17 cellular contexts compared by ENCODE assay signal in genomic region chr6:32222333-32223230, GRCh38. TPM values are rescaled to one million over a fixed set of nuclear protein-coding genes. Genes with fewer than 3 reads are reported as not detected.
DNase-seq lines count a peak whose midpoint lies in the region; ATAC-seq, FAIRE-seq and TF ChIP-seq lines count a peak whose summit lies in the region.
"Had no signal": no experiment of that assay in that cellular context is flagged by ENCODE, and none has a peak within 500 bp of the region (broad histone marks: within the 10 kb centered on the region; RNA-seq: fewer than 3 reads in every experiment).

No MANE protein-coding gene starts in this region.

- H3K56ac ChIP-seq in H1 (replicated peaks; ENCODE audit: insufficient read length, low read depth, low read length) = no peak overlapping the region

- H3K4me1 Mint-ChIP-seq in naive thymus-derived CD8-positive, alpha-beta T cell = peaks cover 22 to 40% (median 25%) of the 10 kb centered on the region in 4 donors

- no peak for ATAC-seq in naive thymus-derived CD8-positive, alpha-beta T cell
- ATAC-seq in HG03095 (IDR thresholded peaks at IDR 0.05; ENCODE audit: unreplicated experiment) (no peak), GM18498 (IDR thresholded peaks at IDR 0.05; ENCODE audit: unreplicated experiment) (no peak), HG03469 (IDR thresholded peaks at IDR 0.05; ENCODE audit: unreplicated experiment) (no peak)

- H3K4ac ChIP-seq in H1 (replicated peaks; ENCODE audit: insufficient read length, low read depth, low read length) = no peak overlapping the region

- H3K23me2 ChIP-seq in H1 (ENCODE audit: low read depth, low read length) = no peaks in the 10 kb centered on the region

- H3K79me1 ChIP-seq in H1 (ENCODE audit: low read depth, low read length) = no peaks in the 10 kb centered on the region

- no peak for TF ChIP-seq POLR2A in H1 (IDR thresholded peaks at IDR 0.05; ENCODE audit: control extremely low read depth in 1 of 2, low read depth in 2 of 2, low read length in 2 of 2)
- no peak for TF ChIP-seq POLR2A in GM12892 (IDR thresholded peaks at IDR 0.05; ENCODE audit: low read depth, low read length)

- H3K4me3 ChIP-seq in DOHH2 (ENCODE audit: low read length) (no peak overlapping the region), H1 (ENCODE audit: extremely low read depth in 1 of 4, insufficient read depth in 2 of 4, low read depth in 3 of 4, low read length in 4 of 4) (no peak overlapping the region)
- H3K4me3 ChIP-seq: PC-9 had no signal

- TF ChIP-seq CTCF in DOHH2 (IDR thresholded peaks at IDR 0.05; ENCODE audit: low read depth, low read length, poor library complexity, severe bottlenecking) = no peak
- no peak for TF ChIP-seq CTCF in H1 (IDR thresholded peaks at IDR 0.05; ENCODE audit: control extremely low read depth in 1 of 3, insufficient read depth in 1 of 3, low read depth in 1 of 3, low read length in 3 of 3)

- H4K20me1 ChIP-seq in DOHH2 (ENCODE audit: control insufficient read depth, insufficient read depth, low read depth, low read length) = no peaks in the 10 kb centered on the region
- no peaks in the 10 kb centered on the region for H4K20me1 ChIP-seq in H1 (replicated peaks in 1 of 2; ENCODE audit: control insufficient read depth in 1 of 2, insufficient read depth in 2 of 2, low read length in 2 of 2)

- peak overlapping the region in 6 of 10 donors; percentile 41 to 91 (median 68) for H3K27ac Mint-ChIP-seq in naive thymus-derived CD8-positive, alpha-beta T cell
- H3K27ac Mint-ChIP-seq: activated T-cell treated with anti-CD3 and anti-CD28 coated beads, Interleukin-2, amount 50 U/mL, for 24 hours had no signal

- peaks cover 0 to 3% (median 0%) of the 10 kb centered on the region in 5 donors for H3K27me3 Mint-ChIP-seq in naive thymus-derived CD8-positive, alpha-beta T cell
- H3K27me3 Mint-ChIP-seq: activated T-cell treated with anti-CD3 and anti-CD28 coated beads, Interleukin-2, amount 50 U/mL, for 24 hours had no signal

- H2BK12ac ChIP-seq in H1 (ENCODE audit: low read depth, low read length) = no peak overlapping the region

- H3K4me1 ChIP-seq in DOHH2 (ENCODE audit: control insufficient read depth, low read length) (peaks cover 49% of the 10 kb centered on the region), H1 (replicated peaks in 1 of 4; ENCODE audit: control insufficient read depth in 3 of 4, insufficient read depth in 4 of 4, low read length in 3 of 4) (peaks cover 0 to 9% (median under 1%) of the 10 kb centered on the region in 4 experiments; a peak in 1 of 7 replicates)

- no peaks in the 10 kb centered on the region for H3F3A ChIP-seq in DOHH2 (ENCODE audit: control insufficient read depth, insufficient read depth)

- H4K8ac ChIP-seq in H1 (ENCODE audit: extremely low read depth, insufficient read depth, low read length) = no peak overlapping the region; the same call in 1 of the 2 replicates

- no peaks in the 10 kb centered on the region for H3K36me3 Mint-ChIP-seq in naive thymus-derived CD8-positive, alpha-beta T cell

- H3K9me3 ChIP-seq in DOHH2 (ENCODE audit: control insufficient read depth, insufficient read depth, low read length) (no peaks in the 10 kb centered on the region), H1 (ENCODE audit: insufficient read depth in 2 of 2, low read depth in 1 of 2, low read length in 1 of 2) (no peaks in the 10 kb centered on the region)
- H3K9me3 ChIP-seq: SK-N-SH had no signal

- H3K79me2 ChIP-seq in DOHH2 (ENCODE audit: control insufficient read depth, low read length) (no peaks in the 10 kb centered on the region), H1 (ENCODE audit: control insufficient read depth in 1 of 2, insufficient read depth in 2 of 2, low read length in 2 of 2) (no peaks in the 10 kb centered on the region)

- peak overlapping the region in 1 of 10 donors; percentile 8 for H3K4me3 Mint-ChIP-seq in naive thymus-derived CD8-positive, alpha-beta T cell
- H3K4me3 Mint-ChIP-seq: activated T-cell treated with anti-CD3 and anti-CD28 coated beads, Interleukin-2, amount 50 U/mL, for 24 hours had no signal

- TF ChIP-seq RAD21 in H1 (IDR thresholded peaks at IDR 0.05 in 1 of 2, conservative IDR thresholded peaks at IDR 0.05 in 1 of 2; ENCODE audit: low read depth in 2 of 2, low read length in 2 of 2) = no peak

- H3K4me2 ChIP-seq in DOHH2 (ENCODE audit: low read length) (peak overlapping the region; percentile 31; the same call in 1 of the 2 replicates), H1 (ENCODE audit: insufficient read depth in 1 of 2, low read depth in 2 of 2, low read length in 2 of 2) (no peak overlapping the region)
- H3K4me2 ChIP-seq: PC-9, SK-N-SH had no signal

- H2BK15ac ChIP-seq in H1 (ENCODE audit: low read length) = no peak overlapping the region

- no peak overlapping the region for H2BK20ac ChIP-seq in H1 (ENCODE audit: low read length)

- H3K36me3 ChIP-seq in DOHH2 (ENCODE audit: control insufficient read depth, low read length) (no peaks in the 10 kb centered on the region), H1 (ENCODE audit: control insufficient read depth in 2 of 4, insufficient read depth in 4 of 4, low read length in 3 of 4) (no peaks in the 10 kb centered on the region)

- H2BK120ac ChIP-seq in H1 (replicated peaks; ENCODE audit: low read depth, low read length) = no peak overlapping the region

- no peak overlapping the region for H2AFZ ChIP-seq in H1 (ENCODE audit: low read length)
- H2AFZ ChIP-seq: PC-9 had no signal

- no peak overlapping the region for H3K14ac ChIP-seq in H1 (ENCODE audit: insufficient read length)

- DNase-seq in NOMO-1 treated with DMSO at 0.1 percent for 48 hours (lab: John Stamatoyannopoulos, UW; ENCODE audit: unreplicated experiment) (peak; percentile 35), H1 (ENCODE audit: low read depth in 1 of 2, low spot score in 2 of 2) (no peak), GM12892 (ENCODE audit: insufficient read length) (no peak)
- DNase-seq in naive thymus-derived CD8-positive, alpha-beta T cell = no peak
- DNase-seq: activated T-cell treated with anti-CD3 and anti-CD28 coated beads, Interleukin-2, amount 50 U/mL, for 24 hours; AML-193; glutamatergic neuron; NCI-H1694; PC-9; posterior cingulate gyrus; SK-N-SH; stimulated activated CD4-positive, alpha-beta T cell treated with anti-CD3 and anti-CD28 coated beads, Interleukin-15, amount 100 ng/mL, for 24 hours had no signal

- POLR2A ChIA-PET in H1 (lab: Charles Lee; ENCODE audit: partially characterized antibody) = no interaction called here
- POLR2A ChIA-PET in naive thymus-derived CD8-positive, alpha-beta T cell (lab: Charles Lee) = interaction anchor here (1.2 kb wide), 1 partner anchor 726 kb away, joined by 4 read pairs; no protein-coding TSS in a partner anchor

- H3K18ac ChIP-seq in H1 (ENCODE audit: extremely low read depth, low read length) = no peak overlapping the region

- no peak for TF ChIP-seq EP300 in H1 (IDR thresholded peaks at IDR 0.05; ENCODE audit: borderline replicate concordance in 1 of 2, low read depth in 2 of 2, low read length in 2 of 2)

- 92% methylated on average over 8 of the region's 8 CpGs; no CpG with 5 or more reads in 1 of the 2 experiments for WGBS in H1 (ENCODE audit: extremely low coverage in 1 of 2, insufficient coverage in 1 of 2, insufficient read length in 1 of 2, insufficient replicate concordance in 2 of 2, low coverage in 1 of 2, low lambda C conversion rate in 2 of 2, missing lambda C conversion rate in 1 of 2), 2 experiments

- CTCF ChIA-PET in H1 (lab: Charles Lee; ENCODE audit: partially characterized antibody) = interaction anchor here (0.7 to 1.1 kb wide), 2 partner anchors 138 to 259 kb away, joined by 3 read pairs; no protein-coding TSS in a partner anchor

- H3K9ac ChIP-seq in H1 (replicated peaks in 1 of 4; ENCODE audit: extremely low read depth in 1 of 4, low read depth in 3 of 4, low read length in 3 of 4) = no peak overlapping the region
- H3K9ac ChIP-seq: SK-N-SH had no signal

- H2AK5ac ChIP-seq in H1 (ENCODE audit: low read depth, low read length) = no peak overlapping the region

- H3K27ac ChIP-seq in DOHH2 (ENCODE audit: low read depth, low read length) (no peak overlapping the region), H1 (ENCODE audit: low read depth, low read length) (no peak overlapping the region)
- H3K27ac ChIP-seq: epithelial cell of prostate, PC-9 had no signal

- peak overlapping the region; percentile 52; the same call in 1 of the 2 replicates for H2BK5ac ChIP-seq in H1 (ENCODE audit: low read depth, low read length)

- no peak overlapping the region for H4K5ac ChIP-seq in H1 (ENCODE audit: insufficient read length, low read depth, low read length)

- FAIRE-seq in H1 (lab: Jason Lieb, UNC) = no peak
- FAIRE-seq in GM12892 (lab: Jason Lieb, UNC) = no peak

- H4K91ac ChIP-seq in H1 (replicated peaks; ENCODE audit: insufficient read length, low read length) = no peak overlapping the region

- no peaks in the 10 kb centered on the region for H3K9me2 ChIP-seq in DOHH2 (replicated peaks; ENCODE audit: control insufficient read depth, low read length)
- H3K9me2 ChIP-seq: SK-N-SH had no signal

- H3K23ac ChIP-seq in H1 (ENCODE audit: insufficient read length) = no peak overlapping the region

- H3K27me3 ChIP-seq in DOHH2 (ENCODE audit: control insufficient read depth, low read length) (no peaks in the 10 kb centered on the region), H1 (replicated peaks in 1 of 4; ENCODE audit: control insufficient read depth in 3 of 4, extremely low read depth in 1 of 4, insufficient read depth in 3 of 4, low read length in 3 of 4) (no peaks in the 10 kb centered on the region)

- H3K9me3 Mint-ChIP-seq in naive thymus-derived CD8-positive, alpha-beta T cell = no peaks in the 10 kb centered on the region
- H3K9me3 Mint-ChIP-seq: activated T-cell treated with anti-CD3 and anti-CD28 coated beads, Interleukin-2, amount 50 U/mL, for 24 hours had no signal

RNA-seq across cellular contexts. Expression of gene NOTCH4, which starts 1.3 kb away (rescaled TPM):
- 2.8 and 3.3 TPM in 2 replicates for total RNA-seq in H1 (2021; fragmentation: NEBNext Ultra II Directional; extraction: Animal tissue kit (Norgen Biotek cat#: 25700))
- 1.9 TPM in 2 replicates for polyA plus RNA-seq in H1 (2011; rRNA removed)
- polyA plus RNA-seq in H1 (2011; cell fraction: cytosol; rRNA removed) = 2.6 TPM
- 2.8 TPM for polyA plus RNA-seq in H1 (2011; cell fraction: nucleus; rRNA removed)
- 1.9 to 2.4 TPM (median 2.1 TPM) in 4 replicates for polyA plus RNA-seq in H1 (2012, experiment 1 of 2)
- 2.3 TPM for polyA plus RNA-seq in H1 (2012, experiment 2 of 2)
- 2.2 TPM for polyA plus RNA-seq in H1 (2013, experiment 1 of 2)
- 1.7 TPM for polyA plus RNA-seq in H1 (2013, experiment 2 of 2)
- 1.1 and 1.7 TPM in 2 replicates for polyA minus RNA-seq in H1 (2011; rRNA and poly(A)+ RNA removed)
- 2.1 TPM for polyA minus RNA-seq in H1 (2011; cell fraction: cytosol; rRNA and poly(A)+ RNA removed)
- 5.0 TPM for polyA minus RNA-seq in H1 (2011; cell fraction: nucleus; rRNA and poly(A)+ RNA removed)
- 1 to 10 TPM; 1.2 to 1.8 TPM for total RNA-seq in naive thymus-derived CD8-positive, alpha-beta T cell
- polyA plus RNA-seq in naive thymus-derived CD8-positive, alpha-beta T cell = under 1 TPM; 0.22 to 0.48 (median 0.28) TPM
- polyA plus RNA-seq in GM12892 (2012; ENCODE audit: missing spikeins) = 2.1 TPM

RNA-seq across cellular contexts. Expression of gene GPSM3, which starts 30.1 kb away (rescaled TPM):
- total RNA-seq in H1 (2021; fragmentation: NEBNext Ultra II Directional; extraction: Animal tissue kit (Norgen Biotek cat#: 25700)) = 6.0 and 6.6 TPM in 2 replicates
- polyA plus RNA-seq in H1 (2011; rRNA removed) = 9.8 and 10.6 TPM in 2 replicates
- 6.9 TPM for polyA plus RNA-seq in H1 (2011; cell fraction: cytosol; rRNA removed)
- 10.3 TPM for polyA plus RNA-seq in H1 (2011; cell fraction: nucleus; rRNA removed)
- polyA plus RNA-seq in H1 (2012, experiment 1 of 2) = 6.3 to 10.7 TPM (median 8.7 TPM) in 4 replicates
- polyA plus RNA-seq in H1 (2012, experiment 2 of 2) = 10.1 TPM
- 6.8 TPM for polyA plus RNA-seq in H1 (2013, experiment 1 of 2)
- polyA plus RNA-seq in H1 (2013, experiment 2 of 2) = 5.9 TPM
- polyA minus RNA-seq in H1 (2011; rRNA and poly(A)+ RNA removed) = 2.2 and 2.8 TPM in 2 replicates
- polyA minus RNA-seq in H1 (2011; cell fraction: cytosol; rRNA and poly(A)+ RNA removed) = 3.4 TPM
- 2.4 TPM for polyA minus RNA-seq in H1 (2011; cell fraction: nucleus; rRNA and poly(A)+ RNA removed)
- total RNA-seq in naive thymus-derived CD8-positive, alpha-beta T cell = 100 to 1,000 TPM; 274 to 276 TPM
- polyA plus RNA-seq in naive thymus-derived CD8-positive, alpha-beta T cell = 100 to 1,000 TPM; 106 to 144 (median 138) TPM
- 96.1 TPM for polyA plus RNA-seq in GM12892 (2012; ENCODE audit: missing spikeins)

RNA-seq across cellular contexts. Expression of gene PBX2, which starts 32.6 kb away (rescaled TPM):
- 130 and 133 TPM in 2 replicates for total RNA-seq in H1 (2021; fragmentation: NEBNext Ultra II Directional; extraction: Animal tissue kit (Norgen Biotek cat#: 25700))
- 102 and 109 TPM in 2 replicates for polyA plus RNA-seq in H1 (2011; rRNA removed)
- 124 TPM for polyA plus RNA-seq in H1 (2011; cell fraction: cytosol; rRNA removed)
- polyA plus RNA-seq in H1 (2011; cell fraction: nucleus; rRNA removed) = 287 TPM
- polyA plus RNA-seq in H1 (2012, experiment 1 of 2) = 114 to 152 TPM (median 137 TPM) in 4 replicates
- polyA plus RNA-seq in H1 (2012, experiment 2 of 2) = 73.3 TPM
- 77.2 TPM for polyA plus RNA-seq in H1 (2013, experiment 1 of 2)
- 72.5 TPM for polyA plus RNA-seq in H1 (2013, experiment 2 of 2)
- 105 and 121 TPM in 2 replicates for polyA minus RNA-seq in H1 (2011; rRNA and poly(A)+ RNA removed)
- polyA minus RNA-seq in H1 (2011; cell fraction: cytosol; rRNA and poly(A)+ RNA removed) = 63.4 TPM
- polyA minus RNA-seq in H1 (2011; cell fraction: nucleus; rRNA and poly(A)+ RNA removed) = 68.9 TPM
- total RNA-seq in naive thymus-derived CD8-positive, alpha-beta T cell = 100 to 1,000 TPM; 173 to 174 TPM
- polyA plus RNA-seq in naive thymus-derived CD8-positive, alpha-beta T cell = 1 to 10 TPM; 1.6 to 2.2 (median 2.0) TPM
- 50.6 TPM for polyA plus RNA-seq in GM12892 (2012; ENCODE audit: missing spikeins)

RNA-seq across cellular contexts. Expression of gene AGER, which starts 38.5 kb away (rescaled TPM):
- 9.6 and 10.9 TPM in 2 replicates for total RNA-seq in H1 (2021; fragmentation: NEBNext Ultra II Directional; extraction: Animal tissue kit (Norgen Biotek cat#: 25700))
- 3.8 and 5.5 TPM in 2 replicates for polyA plus RNA-seq in H1 (2011; rRNA removed)
- 7.7 TPM for polyA plus RNA-seq in H1 (2011; cell fraction: cytosol; rRNA removed)
- polyA plus RNA-seq in H1 (2011; cell fraction: nucleus; rRNA removed) = 72.9 TPM
- 13.2 to 17.1 TPM (median 14.7 TPM) in 4 replicates for polyA plus RNA-seq in H1 (2012, experiment 1 of 2)
- 7.8 TPM for polyA plus RNA-seq in H1 (2012, experiment 2 of 2)
- polyA plus RNA-seq in H1 (2013, experiment 1 of 2) = 9.7 TPM
- polyA plus RNA-seq in H1 (2013, experiment 2 of 2) = 8.4 TPM
- polyA minus RNA-seq in H1 (2011; rRNA and poly(A)+ RNA removed) = 1.5 and 2.4 TPM in 2 replicates
- polyA minus RNA-seq in H1 (2011; cell fraction: cytosol; rRNA and poly(A)+ RNA removed) = 2.1 TPM
- 6.9 TPM for polyA minus RNA-seq in H1 (2011; cell fraction: nucleus; rRNA and poly(A)+ RNA removed)
- 10 to 100 TPM; 56.0 to 60.3 TPM for total RNA-seq in naive thymus-derived CD8-positive, alpha-beta T cell
- polyA plus RNA-seq in naive thymus-derived CD8-positive, alpha-beta T cell = 1 to 10 TPM in 1 of 3 donors, under 1 TPM in 2; 0.09 to 1.9 (median 0.25) TPM
- 11.2 TPM for polyA plus RNA-seq in GM12892 (2012; ENCODE audit: missing spikeins)

RNA-seq across cellular contexts. Expression of gene RNF5, which starts 44.4 kb away (rescaled TPM):
- total RNA-seq in H1 (2021; fragmentation: NEBNext Ultra II Directional; extraction: Animal tissue kit (Norgen Biotek cat#: 25700)) = 90.0 and 90.3 TPM in 2 replicates
- 145 and 158 TPM in 2 replicates for polyA plus RNA-seq in H1 (2011; rRNA removed)
- polyA plus RNA-seq in H1 (2011; cell fraction: cytosol; rRNA removed) = 172 TPM
- polyA plus RNA-seq in H1 (2011; cell fraction: nucleus; rRNA removed) = 63.3 TPM
- polyA plus RNA-seq in H1 (2012, experiment 1 of 2) = 94.2 to 175 TPM (median 145 TPM) in 4 replicates
- polyA plus RNA-seq in H1 (2012, experiment 2 of 2) = 192 TPM
- polyA plus RNA-seq in H1 (2013, experiment 1 of 2) = 89.0 TPM
- polyA plus RNA-seq in H1 (2013, experiment 2 of 2) = 93.6 TPM
- 34.5 and 36.0 TPM in 2 replicates for polyA minus RNA-seq in H1 (2011; rRNA and poly(A)+ RNA removed)
- polyA minus RNA-seq in H1 (2011; cell fraction: cytosol; rRNA and poly(A)+ RNA removed) = 30.4 TPM
- 18.5 TPM for polyA minus RNA-seq in H1 (2011; cell fraction: nucleus; rRNA and poly(A)+ RNA removed)
- total RNA-seq in naive thymus-derived CD8-positive, alpha-beta T cell = 10 to 100 TPM; 38.6 to 40.0 TPM
- 100 to 1,000 TPM; 102 to 117 (median 102) TPM for polyA plus RNA-seq in naive thymus-derived CD8-positive, alpha-beta T cell
- 80.8 TPM for polyA plus RNA-seq in GM12892 (2012; ENCODE audit: missing spikeins)

Comparison
In these comparisons a context has a peak if more than half of its experiments do, and no peak if none do; other contexts are left out.
1. RNA of gene GPSM3, which starts 30.1 kb away (total RNA-seq): 274 to 276 TPM in naive thymus-derived CD8-positive, alpha-beta T cell; 6.0 to 6.6 TPM in H1; every median in the first group is over 10 times any median in the second.